ENCODE assay signal across 8 cellular contexts in genomic region chr6:41939848-41940758, GRCh38. TPM values are rescaled to one million over a fixed set of nuclear protein-coding genes. Genes with fewer than 3 reads are reported as not detected.
A peak's percentile ranks its signal among the peaks of the same experiment; 100 is the strongest.
DNase-seq lines count a peak whose midpoint lies in the region; ATAC-seq and TF ChIP-seq lines count a peak whose summit lies in the region.

No MANE protein-coding gene starts in this region.

- no peak for ATAC-seq in left cardiac atrium
- ATAC-seq in GM18517 (IDR thresholded peaks at IDR 0.05; ENCODE audit: unreplicated experiment), result no peak

- peaks cover 55 to 79% (median 63%) of the 10 kb centered on the region in 10 experiments for H3K4me1 ChIP-seq in BLaER1 treated with 17β-estradiol and CSF1 and Interleukin-3, amounts not matched to agents 10 nM and 100 nM
- H3K4me1 ChIP-seq in Loucy (ENCODE audit: insufficient read depth, low read length, poor library complexity, severe bottlenecking), result peaks cover 46% of the 10 kb centered on the region
- H3K4me1 ChIP-seq in rectal smooth muscle tissue (ENCODE audit: control insufficient read depth, insufficient read depth, low read length), result peaks cover 19% of the 10 kb centered on the region

- peaks cover 17% of the 10 kb centered on the region; the same call in 1 of the 2 replicates for H3F3A ChIP-seq in Loucy (ENCODE audit: low read depth)

- peak overlapping the region; percentile 91 to 100 (median 98) for H3K4me3 ChIP-seq in BLaER1 treated with 17β-estradiol and CSF1 and Interleukin-3, amounts not matched to agents 10 nM and 100 nM
- peak overlapping the region; percentile 83 for H3K4me3 ChIP-seq in Loucy (ENCODE audit: low read length, poor library complexity, severe bottlenecking)
- peak overlapping the region; percentile 94 for H3K4me3 ChIP-seq in rectal smooth muscle tissue (ENCODE audit: low read length)

- peak overlapping the region; percentile 92 to 100 (median 98) for H3K4me2 ChIP-seq in BLaER1 treated with 17β-estradiol and CSF1 and Interleukin-3, amounts not matched to agents 10 nM and 100 nM
- peak overlapping the region; percentile 98 for H3K4me2 ChIP-seq in Loucy (ENCODE audit: low read depth, low read length, poor library complexity, severe bottlenecking)

- peaks cover 0 to 24% (median 9%) of the 10 kb centered on the region in 11 experiments; a peak in 12 of 22 replicates for H4K20me1 ChIP-seq in BLaER1 treated with 17β-estradiol and CSF1 and Interleukin-3, amounts not matched to agents 10 nM and 100 nM
- H4K20me1 ChIP-seq in Loucy (ENCODE audit: insufficient read depth, low read length, poor library complexity, severe bottlenecking), result peaks cover 52% of the 10 kb centered on the region

- H3K9me2 ChIP-seq in Loucy (replicated peaks; ENCODE audit: low read depth, low read length), result no peaks in the 10 kb centered on the region

- H3K9ac ChIP-seq in BLaER1 treated with 17β-estradiol and CSF1 and Interleukin-3, amounts not matched to agents 10 nM and 100 nM, result peak overlapping the region; percentile 85 to 100 (median 97)
- H3K9ac ChIP-seq in Loucy (ENCODE audit: low read depth, low read length, poor library complexity, severe bottlenecking) (peak overlapping the region; percentile 98), rectal smooth muscle tissue (ENCODE audit: low read length) (peak overlapping the region; percentile 43)

- intact Hi-C loops in left cardiac atrium (cut with DNase I), result loop anchor here (2.0 to 10.0 kb wide), 2 partner anchors 105 to 107 kb away; no protein-coding TSS in a partner anchor

- no peak overlapping the region for H2AFZ ChIP-seq in Loucy (ENCODE audit: low read length)

- H3K27ac ChIP-seq in BLaER1 treated with 17β-estradiol and CSF1 and Interleukin-3, amounts not matched to agents 10 nM and 100 nM, result peak overlapping the region; percentile 75 to 100 (median 99); a peak in 21 of 22 replicates
- peak overlapping the region; percentile 65 for H3K27ac ChIP-seq in rectal smooth muscle tissue (ENCODE audit: low read depth, low read length)

- peaks cover 62% of the 10 kb centered on the region for H3K79me2 ChIP-seq in Loucy (ENCODE audit: insufficient read depth, low read length)

- H3K27me3 ChIP-seq in BLaER1 treated with 17β-estradiol and CSF1 and Interleukin-3, amounts not matched to agents 10 nM and 100 nM, result no peaks in the 10 kb centered on the region
- H3K27me3 ChIP-seq in Loucy (ENCODE audit: insufficient read depth, low read length, poor library complexity, severe bottlenecking) (peaks cover 6% of the 10 kb centered on the region), rectal smooth muscle tissue (ENCODE audit: control insufficient read depth, insufficient read depth, low read length) (no peaks in the 10 kb centered on the region)

- H3K36me3 ChIP-seq in BLaER1 treated with 17β-estradiol and CSF1 and Interleukin-3, amounts not matched to agents 10 nM and 100 nM, result peaks cover 19 to 63% (median 55%) of the 10 kb centered on the region in 11 experiments
- peaks cover 20% of the 10 kb centered on the region for H3K36me3 ChIP-seq in Loucy (ENCODE audit: insufficient read depth, low read length)
- H3K36me3 ChIP-seq in rectal smooth muscle tissue (ENCODE audit: control insufficient read depth, insufficient read depth, low read length), result peaks cover 1% of the 10 kb centered on the region

- TF ChIP-seq CTCF in Loucy (conservative IDR thresholded peaks at IDR 0.05; ENCODE audit: low read length), result no peak

- DNase-seq in activated T-cell treated with anti-CD3 and anti-CD28 coated beads, Interleukin-2, amount 50 U/mL, for 48 hours, result peak; percentile 72 to 73
- DNase-seq in left cardiac atrium (peak; percentile 31), HuH-7.5 (ENCODE audit: low spot score) (no peak), NCI-H2196 treated with DMSO at 0.1 percent for 48 hours (lab: John Stamatoyannopoulos, UW; ENCODE audit: unreplicated experiment) (no peak)

- H3K9me3 ChIP-seq in BLaER1 treated with 17β-estradiol and CSF1 and Interleukin-3, amounts not matched to agents 10 nM and 100 nM (replicated peaks in 1 of 11), result no peaks in the 10 kb centered on the region; a peak in 1 of 22 replicates
- no peaks in the 10 kb centered on the region for H3K9me3 ChIP-seq in Loucy (ENCODE audit: insufficient read depth, low read depth, low read length)

RNA-seq across cellular contexts. Expression of gene CCND3, which starts 1.5 kb away (rescaled TPM):
- 10 to 100 TPM; 60.1 to 62.4 TPM for total RNA-seq in left cardiac atrium

RNA-seq across cellular contexts. Expression of gene BYSL, which starts 18.8 kb away (rescaled TPM):
- 10 to 100 TPM in 1 of 2 donors, 1 to 10 TPM in 1; 8.7 to 16.5 TPM for total RNA-seq in left cardiac atrium

RNA-seq across cellular contexts. Expression of gene MED20, which starts 19.2 kb away (rescaled TPM):
- total RNA-seq in left cardiac atrium, result 10 to 100 TPM; 14.8 to 15.7 TPM

RNA-seq across cellular contexts. Expression of gene USP49, which starts 44.9 kb away (rescaled TPM):
- total RNA-seq in left cardiac atrium, result 1 to 10 TPM; 1.6 to 1.7 TPM

Comparison
In these comparisons a context has a peak if more than half of its experiments do, and no peak if none do; other contexts are left out.
1. H3K9ac ChIP-seq: peak in every context shown above with its lines; median percentile 98 in Loucy; 97 in BLaER1 treated with 17β-estradiol and CSF1 and Interleukin-3, amounts not matched to agents 10 nM and 100 nM; 43 in rectal smooth muscle tissue.
2. DNase-seq: peak in activated T-cell treated with anti-CD3 and anti-CD28 coated beads, Interleukin-2, amount 50 U/mL, for 48 hours (2 of 2) and left cardiac atrium (single experiment); none in HuH-7.5 (single experiment) and NCI-H2196 treated with DMSO at 0.1 percent for 48 hours (single experiment).
3. Peak in every context shown above with its lines, with median percentiles within 50 percentile points of each other: H3K4me3 ChIP-seq.